In genomic region chr16:69513180-69513966, GRCh38 we compare ENCODE assay signal across 14 cellular contexts. TPM values are rescaled to one million over a fixed set of nuclear protein-coding genes. Genes with fewer than 3 reads are reported as not detected.
DNase-seq lines count a peak whose midpoint lies in the region; ATAC-seq, FAIRE-seq and TF ChIP-seq lines count a peak whose summit lies in the region.
"Had no signal": no experiment of that assay in that cellular context is flagged by ENCODE, and none has a peak within 500 bp of the region (broad histone marks: within the 10 kb centered on the region; RNA-seq: fewer than 3 reads in every experiment).

No MANE protein-coding gene starts in this region.

- H3K27ac ChIP-seq in GM23338 (ENCODE audit: low read depth): peak overlapping the region; percentile 18; the same call in 1 of the 2 replicates
- peak overlapping the region; percentile 30 to 63 (median 42) for H3K27ac ChIP-seq in esophagus squamous epithelium
- H3K27ac ChIP-seq in smooth muscle cell (ENCODE audit: low read depth): peak overlapping the region; percentile 58

- no peaks in the 10 kb centered on the region for H3K36me3 Mint-ChIP-seq in GM23338 (ENCODE audit: low read depth)
- peaks cover 0 to 4% (median 0%) of the 10 kb centered on the region in 3 donors for H3K36me3 Mint-ChIP-seq in immature natural killer cell

- H3K9me3 Mint-ChIP-seq in GM23338 (no peaks in the 10 kb centered on the region; the same call in 1 of the 3 replicates), immature natural killer cell (peaks cover 0 to 2% (median 0%) of the 10 kb centered on the region in 6 donors)
- H3K9me3 Mint-ChIP-seq: activated B cell treated with CpG ODN at 0.5 μM for 24 hours; activated T-cell treated with anti-CD3 and anti-CD28 coated beads, Interleukin-2, amount 50 U/mL, for 24 hours had no signal

- H3K4me3 Mint-ChIP-seq in GM23338 (no peak overlapping the region), immature natural killer cell (no peak overlapping the region)
- H3K4me3 Mint-ChIP-seq: activated B cell treated with CpG ODN at 0.5 μM for 24 hours; activated T-cell treated with anti-CD3 and anti-CD28 coated beads, Interleukin-2, amount 50 U/mL, for 24 hours had no signal

- no peaks in the 10 kb centered on the region for H3K4me1 ChIP-seq in GM23338 (ENCODE audit: insufficient read depth)
- H3K4me1 ChIP-seq in esophagus squamous epithelium: peaks cover 0 to 35% (median 6%) of the 10 kb centered on the region in 3 donors
- H3K4me1 ChIP-seq in smooth muscle cell (ENCODE audit: low read depth): no peaks in the 10 kb centered on the region

- H3K27me3 ChIP-seq in GM23338 (ENCODE audit: insufficient read depth) (no peaks in the 10 kb centered on the region), esophagus squamous epithelium (no peaks in the 10 kb centered on the region), smooth muscle cell (ENCODE audit: low read depth) (no peaks in the 10 kb centered on the region)

- H3F3A ChIP-seq in GM23338 (replicated peaks; ENCODE audit: low read depth) (no peaks in the 10 kb centered on the region), smooth muscle cell (ENCODE audit: low read depth) (no peaks in the 10 kb centered on the region)

- 20 to 43% methylated on average over 2 of the region's 2 CpGs for WGBS in esophagus squamous epithelium, 2 donors
- 60% methylated on average over 2 of the region's 2 CpGs for WGBS in smooth muscle cell (ENCODE audit: low lambda C conversion rate)

- no peaks in the 10 kb centered on the region for H4K20me1 ChIP-seq in GM23338 (replicated peaks; ENCODE audit: insufficient read depth)
- no peaks in the 10 kb centered on the region for H4K20me1 ChIP-seq in smooth muscle cell (ENCODE audit: low read depth)

- no peak overlapping the region for H3K4me3 ChIP-seq in GM23338
- H3K4me3 ChIP-seq in esophagus squamous epithelium: no peak overlapping the region
- H3K4me3 ChIP-seq in smooth muscle cell: no peak overlapping the region

- intact Hi-C loops in esophagus squamous epithelium (cut with DNase I): no loop called here

- no peak for TF ChIP-seq CTCF in GM23338 (conservative IDR thresholded peaks at IDR 0.05; ENCODE audit: low read depth in 2 of 2)
- no peak for TF ChIP-seq CTCF in esophagus squamous epithelium (IDR thresholded peaks at IDR 0.05)
- no peak for TF ChIP-seq CTCF in smooth muscle cell (IDR thresholded peaks at IDR 0.05; ENCODE audit: borderline replicate concordance, insufficient read depth, poor library complexity, severe bottlenecking)

- H3K4me2 ChIP-seq in GM23338: no peak overlapping the region
- H3K4me2 ChIP-seq in smooth muscle cell: no peak overlapping the region

- H3K9me2 ChIP-seq in GM23338 (ENCODE audit: insufficient read depth): 0 out of 2 replicates have a peak, but pooled peaks cover 2% of the 10 kb centered on the region

- peak; percentile 41 for DNase-seq in GM23338 (ENCODE audit: low spot score)
- DNase-seq in RCC 7860 (ENCODE audit: low spot score): peak; percentile 41
- DNase-seq in esophagus squamous epithelium (lab: John Stamatoyannopoulos, UW): no peak
- DNase-seq in smooth muscle cell (lab: John Stamatoyannopoulos, UW; ENCODE audit: unreplicated experiment): no peak
- no peak for DNase-seq in 8988T
- DNase-seq in GM19240 (ENCODE audit: insufficient read length, low spot score): no peak
- DNase-seq in DMS114 treated with DMSO at 0.1 percent for 48 hours (lab: John Stamatoyannopoulos, UW; ENCODE audit: unreplicated experiment): no peak
- no peak for DNase-seq in immature natural killer cell
- DNase-seq: activated B cell treated with CpG ODN at 0.5 μM for 24 hours; activated T-cell treated with anti-CD3 and anti-CD28 coated beads, Interleukin-2, amount 50 U/mL, for 24 hours; DMS79; KG1; OCI-M1 had no signal

- H3K27me3 Mint-ChIP-seq in GM23338 (ENCODE audit: insufficient read depth, low read depth, poor library complexity) (no peaks in the 10 kb centered on the region), immature natural killer cell (ENCODE audit: low read depth in 3 of 3) (peaks cover 0 to 3% (median 2%) of the 10 kb centered on the region in 3 donors)
- H3K27me3 Mint-ChIP-seq: activated B cell treated with CpG ODN at 0.5 μM for 24 hours; activated T-cell treated with anti-CD3 and anti-CD28 coated beads, Interleukin-2, amount 50 U/mL, for 24 hours had no signal

- H3K27ac Mint-ChIP-seq in GM23338: peak overlapping the region; percentile 38; the same call in 1 of the 2 replicates
- H3K27ac Mint-ChIP-seq in immature natural killer cell: no peak overlapping the region
- H3K27ac Mint-ChIP-seq: activated B cell treated with CpG ODN at 0.5 μM for 24 hours; activated T-cell treated with anti-CD3 and anti-CD28 coated beads, Interleukin-2, amount 50 U/mL, for 24 hours had no signal

- no peaks in the 10 kb centered on the region for H3K79me2 ChIP-seq in GM23338 (replicated peaks; ENCODE audit: insufficient read depth)
- H3K79me2 ChIP-seq in smooth muscle cell (ENCODE audit: low read depth): no peaks in the 10 kb centered on the region

- no peak for ATAC-seq in GM23338

- no peaks in the 10 kb centered on the region for H3K36me3 ChIP-seq in GM23338 (ENCODE audit: insufficient read depth)
- no peaks in the 10 kb centered on the region for H3K36me3 ChIP-seq in esophagus squamous epithelium
- H3K36me3 ChIP-seq in smooth muscle cell (ENCODE audit: low read depth): no peaks in the 10 kb centered on the region

- H3K9me3 ChIP-seq in esophagus squamous epithelium (no peaks in the 10 kb centered on the region), smooth muscle cell (replicated peaks; ENCODE audit: low read depth) (no peaks in the 10 kb centered on the region)

- peak overlapping the region; percentile 94 for H2AFZ ChIP-seq in GM23338
- no peak overlapping the region for H2AFZ ChIP-seq in smooth muscle cell (ENCODE audit: low read depth)

- no peak overlapping the region for H3K9ac ChIP-seq in smooth muscle cell (ENCODE audit: low read depth)

- FAIRE-seq in RCC 7860 (lab: Jason Lieb, UNC): no peak
- FAIRE-seq: endothelial cell of umbilical vein had no signal

- H3K4me1 Mint-ChIP-seq in GM23338 (no peaks in the 10 kb centered on the region), immature natural killer cell (no peaks in the 10 kb centered on the region)

- no peak for TF ChIP-seq POLR2A in esophagus squamous epithelium (IDR thresholded peaks at IDR 0.05)

TF ChIP-seq in GM23338, 12 proteins besides CTCF, POLR2A, EP300 and RAD21:
- TF ChIP-seq NANOG (IDR thresholded peaks at IDR 0.05; ENCODE audit: borderline replicate concordance): no peak
- no peak for TF ChIP-seq CREB1 (CRISPR knock-in tag; IDR thresholded peaks at IDR 0.05; ENCODE audit: low read depth)
- TF ChIP-seq POLR2AphosphoS5 (IDR thresholded peaks at IDR 0.05; ENCODE audit: low read depth): no peak

RNA-seq across cellular contexts. Expression of gene NFAT5, which starts 52.4 kb away (rescaled TPM):
- total RNA-seq in GM23338 (2014; rRNA removed; shearing (Covaris generic)): 27.0 and 31.9 TPM in 2 replicates
- polyA plus RNA-seq in GM23338 (2016; fragmentation: Nextera tagmentation; extraction: Ambion mirVana) (10.6 and 12.6 TPM in 2 replicates), smooth muscle cell (4.2 and 10.0 TPM in 2 replicates), immature natural killer cell (10 to 100 TPM in 1 of 3 donors, 1 to 10 TPM in 2; 5.4 to 17.5 (median 7.9) TPM)
- total RNA-seq in esophagus squamous epithelium (10 to 100 TPM; 15.7 to 59.3 (median 30.1) TPM), smooth muscle cell (33.5 and 44.3 TPM in 2 replicates)

Comparison
In these comparisons a context has a peak if more than half of its experiments do, and no peak if none do; other contexts are left out.
1. DNase-seq: peak in GM23338 (single experiment) and RCC 7860 (single experiment); none in esophagus squamous epithelium (single experiment), smooth muscle cell (single experiment), 8988T (single experiment), GM19240 (single experiment), DMS114 treated with DMSO at 0.1 percent for 48 hours (single experiment) and immature natural killer cell (0 of 3).
2. Peak in every context shown above with its lines, with median percentiles within 50 percentile points of each other: H3K27ac ChIP-seq.